Comparison of ENCODE assay signal across 17 cellular contexts in the genomic region with DNA sequence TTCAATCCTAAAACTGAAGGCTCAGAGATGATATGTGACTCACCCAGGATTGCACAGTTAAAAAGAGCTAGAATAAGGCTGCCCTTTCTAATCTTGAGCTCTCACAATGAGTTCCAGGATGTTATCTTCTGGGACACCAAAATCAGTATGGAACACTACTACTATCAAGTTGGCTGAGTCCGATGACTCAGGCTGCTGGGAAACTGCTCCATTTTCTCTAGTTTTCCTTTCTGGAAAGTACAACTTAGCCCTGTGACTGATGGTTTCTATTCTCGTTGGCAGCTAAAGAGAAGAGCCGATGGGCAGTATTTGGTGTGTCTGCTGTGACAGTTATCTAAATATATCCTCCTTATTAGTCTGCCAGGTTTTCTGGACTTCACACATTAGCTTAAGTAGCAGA. TPM values are rescaled to one million over a fixed set of nuclear protein-coding genes. Genes with fewer than 3 reads are reported as not detected.
DNase-seq lines count a peak whose midpoint lies in the region; ATAC-seq and TF ChIP-seq lines count a peak whose summit lies in the region.
"Had no signal": no experiment of that assay in that cellular context is flagged by ENCODE, and none has a peak within 500 bp of the region (broad histone marks: within the 10 kb centered on the region; RNA-seq: fewer than 3 reads in every experiment).

No MANE protein-coding gene starts in this region.

- no peak overlapping the region for H3K18ac ChIP-seq in IMR-90 (ENCODE audit: low read depth, low read length)

- no peak overlapping the region for H3K9ac ChIP-seq in IMR-90 (ENCODE audit: low read depth, low read length)

- no peak overlapping the region for H2AFZ ChIP-seq in IMR-90 (replicated peaks; ENCODE audit: low read length, poor library complexity)

- DNase-seq in IMR-90 (peak; percentile 45), choroid plexus epithelial cell (ENCODE audit: low read depth) (peak; percentile 24), left ventricle myocardium superior (no peak), sigmoid colon (no peak), progenitor cell of endocrine pancreas (ENCODE audit: low spot score, unreplicated experiment) (no peak), GM19238 (ENCODE audit: insufficient read length, low spot score) (no peak), NCI-H524 treated with DMSO at 0.1 percent for 48 hours (lab: John Stamatoyannopoulos, UW) (no peak)
- DNase-seq in stimulated activated CD4-positive, alpha-beta T cell treated with anti-CD3 and anti-CD28 coated beads, Interleukin-2, amount 100 ng/mL, for 24 hours, result no peak
- DNase-seq: activated CD4-positive, CD25-positive, alpha-beta regulatory T cell; cerebellar nuclear complex; midbrain; NCI-H1694 treated with DMSO at 0.1 percent for 48 hours; NCI-H446; nucleus accumbens; SIG-M5; stimulated activated CD4-positive, alpha-beta T cell treated with anti-CD3 and anti-CD28 coated beads, Interleukin-4, amount 100 ng/mL, for 1 hour had no signal

- H4K5ac ChIP-seq in IMR-90 (ENCODE audit: low read depth, low read length), result no peak overlapping the region

- intact Hi-C loops in IMR-90 (cut with micrococcal nuclease), result no loop called here
- intact Hi-C loops in left ventricle myocardium superior (cut with micrococcal nuclease), result no loop called here
- intact Hi-C loops in sigmoid colon (cut with DNase I), result no loop called here

- CTCF ChIA-PET in IMR-90 (lab: Yijun Ruan, JAX), result interaction anchor here (1.6 kb wide), 1 partner anchor 10 kb away, joined by 3 read pairs; no protein-coding TSS in a partner anchor

- no peaks in the 10 kb centered on the region for H3K36me3 Mint-ChIP-seq in progenitor cell of endocrine pancreas (ENCODE audit: insufficient read depth)

- no peak overlapping the region for H2AK9ac ChIP-seq in IMR-90 (replicated peaks; ENCODE audit: low read depth, low read length, poor library complexity)

- H3K79me1 ChIP-seq in IMR-90 (ENCODE audit: low read depth in 1 of 2, low read length in 2 of 2), result no peaks in the 10 kb centered on the region

- H3K4me1 Mint-ChIP-seq in progenitor cell of endocrine pancreas (ENCODE audit: low read depth), result no peaks in the 10 kb centered on the region

- H2BK15ac ChIP-seq in IMR-90 (ENCODE audit: low read depth, low read length), result no peak overlapping the region

- POLR2A ChIA-PET in IMR-90 (lab: Charles Lee; ENCODE audit: unreplicated experiment), result no interaction called here

- TF ChIP-seq EP300 in sigmoid colon (IDR thresholded peaks at IDR 0.05), result no peak

- no peak overlapping the region for H3K27ac ChIP-seq in IMR-90 (ENCODE audit: insufficient read depth, low read length)
- H3K27ac ChIP-seq in sigmoid colon, result peak overlapping the region; percentile 23 to 50 (median 40)

- H3K4me3 ChIP-seq in IMR-90 (ENCODE audit: insufficient read depth, low read depth, low read length), result no peak overlapping the region
- no peak overlapping the region for H3K4me3 ChIP-seq in choroid plexus epithelial cell (ENCODE audit: low read depth, low read length)
- H3K4me3 ChIP-seq in sigmoid colon, result no peak overlapping the region

- H4K20me1 ChIP-seq in IMR-90 (ENCODE audit: insufficient read depth, low read length), result no peaks in the 10 kb centered on the region

- BruUV-seq in IMR-90 (replicated peaks; lab: Mats Ljungman, UMichigan), result no TSS peak

- in situ Hi-C loops in IMR-90 (cut with MboI; ENCODE audit: low sequenced_read_pairs), result no loop called here

- no peak for TF ChIP-seq CTCF in IMR-90 (conservative IDR thresholded peaks at IDR 0.05; ENCODE audit: low read depth, low read length)
- no peak for TF ChIP-seq CTCF in choroid plexus epithelial cell (conservative IDR thresholded peaks at IDR 0.05; ENCODE audit: low read depth, low read length)
- no peak for TF ChIP-seq CTCF in sigmoid colon (IDR thresholded peaks at IDR 0.05)
- TF ChIP-seq CTCF in progenitor cell of endocrine pancreas (IDR thresholded peaks at IDR 0.05; ENCODE audit: unreplicated experiment), result no peak

- H3K36me3 ChIP-seq in IMR-90 (ENCODE audit: control insufficient read depth, insufficient read depth, low read length) (no peaks in the 10 kb centered on the region), sigmoid colon (no peaks in the 10 kb centered on the region)

- H3K4me3 Mint-ChIP-seq in progenitor cell of endocrine pancreas (ENCODE audit: low read depth), result no peak overlapping the region

- TF ChIP-seq POLR2A in IMR-90 (IDR thresholded peaks at IDR 0.05; ENCODE audit: low read depth, low read length), result no peak
- no peak for TF ChIP-seq POLR2A in sigmoid colon (IDR thresholded peaks at IDR 0.05)

- H2BK120ac ChIP-seq in IMR-90 (ENCODE audit: low read depth, low read length), result no peak overlapping the region

- no peak overlapping the region for H4K8ac ChIP-seq in IMR-90 (ENCODE audit: low read depth in 2 of 2, low read length in 2 of 2)

- H3K4me1 ChIP-seq in IMR-90 (ENCODE audit: control insufficient read depth, insufficient read depth, low read length) (peaks cover 2% of the 10 kb centered on the region), sigmoid colon (peaks cover 0 to 28% (median 25%) of the 10 kb centered on the region in 4 donors)

- no peaks in the 10 kb centered on the region for H3K27me3 Mint-ChIP-seq in progenitor cell of endocrine pancreas

- H3K9me3 ChIP-seq in IMR-90 (ENCODE audit: control insufficient read depth, insufficient read depth, low read length) (no peaks in the 10 kb centered on the region), sigmoid colon (no peaks in the 10 kb centered on the region)

- no peak overlapping the region for H2BK5ac ChIP-seq in IMR-90 (ENCODE audit: low read depth, low read length, poor library complexity, severe bottlenecking)

- dilution Hi-C loops in IMR-90 (cut with HindIII; ENCODE audit: low sequenced_read_pairs, unreplicated experiment), result no loop called here

- no peak for TF ChIP-seq RAD21 in IMR-90 (IDR thresholded peaks at IDR 0.05; ENCODE audit: low read length)

- H2BK20ac ChIP-seq in IMR-90 (ENCODE audit: low read depth, low read length), result no peak overlapping the region

- no peak overlapping the region for H3K27ac Mint-ChIP-seq in progenitor cell of endocrine pancreas

- H3K23ac ChIP-seq in IMR-90 (ENCODE audit: low read depth, low read length), result no peak overlapping the region

- no CpG with 5 or more reads among the region's 3 CpGs for WGBS in IMR-90 (ENCODE audit: extremely low coverage in 2 of 2, insufficient read length in 1 of 2), 2 experiments
- 70 to 76% methylated on average over 3 of the region's 3 CpGs for WGBS in sigmoid colon, 2 donors

- H3K27me3 ChIP-seq in IMR-90 (ENCODE audit: control insufficient read depth, insufficient read depth, low read length) (no peaks in the 10 kb centered on the region), sigmoid colon (no peaks in the 10 kb centered on the region)

- H3K9me3 Mint-ChIP-seq in progenitor cell of endocrine pancreas (ENCODE audit: low read depth), result peaks cover 7% of the 10 kb centered on the region

- no peak overlapping the region for H3K14ac ChIP-seq in IMR-90 (replicated peaks; ENCODE audit: low read depth, low read length)

- no peak overlapping the region for H3K4ac ChIP-seq in IMR-90 (ENCODE audit: low read depth, low read length)

- H3K56ac ChIP-seq in IMR-90 (ENCODE audit: extremely low read depth, insufficient read depth, low read length), result no peak overlapping the region

- no peaks in the 10 kb centered on the region for H3K9me1 ChIP-seq in IMR-90 (ENCODE audit: insufficient read depth, low read length)

- no peak overlapping the region for H2AK5ac ChIP-seq in IMR-90 (ENCODE audit: low read depth, low read length)

- ATAC-seq in IMR-90 (ENCODE audit: low read depth), result peak; percentile 49; the same call in 1 of the 2 replicates
- peak; percentile 81 for ATAC-seq in left ventricle myocardium superior
- ATAC-seq: sciatic nerve had no signal

- H4K91ac ChIP-seq in IMR-90 (ENCODE audit: insufficient read depth, low read depth, low read length), result no peak overlapping the region

- no peak overlapping the region for H3K4me2 ChIP-seq in IMR-90 (ENCODE audit: low read depth, low read length)

TF ChIP-seq in IMR-90, 13 proteins besides CTCF, POLR2A, EP300 and RAD21:
- no peak for TF ChIP-seq NFE2L2 (IDR thresholded peaks at IDR 0.05; ENCODE audit: low read depth, low read length)
TF ChIP-seq in IMR-90: peak in this region for 0.

RNA-seq across cellular contexts. Expression of a gene that starts 37.9 kb away (rescaled TPM):
- 46.1 and 50.2 TPM in 2 replicates for total RNA-seq in IMR-90 (2012; rRNA removed)
- 60.9 and 66.4 TPM in 2 replicates for polyA plus RNA-seq in IMR-90 (2012; rRNA removed)
- 31.1 and 32.6 TPM in 2 replicates for polyA plus RNA-seq in IMR-90 (2012; cell fraction: cytosol; rRNA removed)
- polyA plus RNA-seq in IMR-90 (2012; cell fraction: nucleus; rRNA removed; ENCODE audit: low replicate concordance), result 34.6 and 103 TPM in 2 replicates
- total RNA-seq in left ventricle myocardium superior, result 19.5 TPM
- total RNA-seq in sigmoid colon, result 100 to 1,000 TPM; 149 to 343 (median 184) TPM
- polyA plus RNA-seq in sigmoid colon, result 10 to 100 TPM in 2 of 3 donors, 1 to 10 TPM in 1; 4.2 to 48.7 (median 20.4) TPM
- 56.0 and 60.4 TPM in 2 replicates for total RNA-seq in progenitor cell of endocrine pancreas

Comparison
In these comparisons a context has a peak if more than half of its experiments do, and no peak if none do; other contexts are left out.
1. DNase-seq: peak in IMR-90 (single experiment) and choroid plexus epithelial cell (single experiment); none in left ventricle myocardium superior (single experiment), sigmoid colon (single experiment), progenitor cell of endocrine pancreas (single experiment), stimulated activated CD4-positive, alpha-beta T cell treated with anti-CD3 and anti-CD28 coated beads, Interleukin-2, amount 100 ng/mL, for 24 hours (0 of 2), GM19238 (single experiment) and NCI-H524 treated with DMSO at 0.1 percent for 48 hours (single experiment).